Comparison of ENCODE assay signal across 26 cellular contexts in genomic region chr1:235566092-235566491, GRCh38.
"Had no signal": no experiment of that assay in that cellular context is flagged by ENCODE, and none has a peak within 500 bp of the region (broad histone marks: within the 10 kb centered on the region; RNA-seq: fewer than 3 reads in every experiment).

No MANE protein-coding gene starts in this region.

- DNase-seq: activated CD4-positive, alpha-beta T cell treated with anti-CD3 and anti-CD28 coated beads for 48 hours; activated CD4-positive, alpha-beta T cell treated with anti-CD3 and anti-CD28 coated beads, Interleukin-2, amount 50 U/mL, for 48 hours; activated CD8-positive, alpha-beta memory T cell treated with anti-CD3 and anti-CD28 coated beads for 24 hours; activated gamma-delta T cell treated with Interleukin-2 at 50 U/mL for 16 hours; activated naive CD4-positive, alpha-beta T cell treated with anti-CD3 and anti-CD28 coated beads, Interleukin-2, amount 50 U/mL, for 16 hours; activated T-cell treated with anti-CD3 and anti-CD28 coated beads, Interleukin-2, amount 50 U/mL, for 1 hour; amygdala; effector memory CD4-positive, alpha-beta T cell; erythroblast; gastrocnemius medialis; left cardiac atrium; left ventricle myocardium superior; naive B cell; nephron progenitor cell; nucleus accumbens; right cardiac atrium; stimulated activated CD4-positive, alpha-beta T cell treated with anti-CD3 and anti-CD28 coated beads, Interleukin-15, amount 100 ng/mL, for 24 hours; stimulated activated CD4-positive, alpha-beta T cell treated with anti-CD3 and anti-CD28 coated beads, Interleukin-2, amount 100 ng/mL, for 24 hours; stimulated activated naive B cell treated with anti-CD40 and anti-IgM and Interleukin-4, amounts not matched to agents 10 μg/mL and 1 μg/mL and 100 μg/mL, for 72 hours; stomach; T-helper 9 cell; thyroid gland; upper lobe of right lung had no signal

- H3K4me3 Mint-ChIP-seq: central memory CD8-positive, alpha-beta T cell; naive B cell; nephron progenitor cell; stimulated activated naive B cell treated with anti-CD40 and anti-IgM and Interleukin-4, amounts not matched to agents 10 μg/mL and 1 μg/mL and 100 μg/mL, for 72 hours; T-helper 1 cell treated with Interleukin-12 subunit alpha and Interleukin-12 subunit beta and Interleukin-4 antibody, amounts not matched to agents 30 μg/mL and 1 μg/mL, for 36 hours had no signal

- H3K36me3 Mint-ChIP-seq: naive B cell; stimulated activated naive B cell treated with anti-CD40 and anti-IgM and Interleukin-4, amounts not matched to agents 10 μg/mL and 1 μg/mL and 100 μg/mL, for 72 hours had no signal

- H3K27ac Mint-ChIP-seq: naive B cell; nephron progenitor cell; stimulated activated naive B cell treated with anti-CD40 and anti-IgM and Interleukin-4, amounts not matched to agents 10 μg/mL and 1 μg/mL and 100 μg/mL, for 72 hours; T-helper 1 cell treated with Interleukin-12 subunit alpha and Interleukin-12 subunit beta and Interleukin-4 antibody, amounts not matched to agents 30 μg/mL and 1 μg/mL, for 36 hours had no signal

- H3K9me3 Mint-ChIP-seq: central memory CD8-positive, alpha-beta T cell; naive B cell; stimulated activated naive B cell treated with anti-CD40 and anti-IgM and Interleukin-4, amounts not matched to agents 10 μg/mL and 1 μg/mL and 100 μg/mL, for 72 hours; T-helper 1 cell treated with Interleukin-12 subunit alpha and Interleukin-12 subunit beta and Interleukin-4 antibody, amounts not matched to agents 30 μg/mL and 1 μg/mL, for 36 hours had no signal

- H3K27me3 Mint-ChIP-seq: central memory CD8-positive, alpha-beta T cell had no signal

- ATAC-seq: activated CD4-positive, CD25-positive, alpha-beta regulatory T cell treated with anti-CD3 and anti-CD28 coated beads, Interleukin-2, amount 50 U/mL, for 24 hours; gastrocnemius medialis; left cardiac atrium; left ventricle myocardium superior; right cardiac atrium; stimulated activated naive B cell treated with anti-CD40 and anti-IgM and Interleukin-4, amounts not matched to agents 10 μg/mL and 1 μg/mL and 100 μg/mL, for 72 hours; upper lobe of right lung had no signal
